In genomic region chr10:42491801-42492200, GRCh38 we compare ENCODE assay signal across 23 cellular contexts.
"Had no signal": no experiment of that assay in that cellular context is flagged by ENCODE, and none has a peak within 500 bp of the region (broad histone marks: within the 10 kb centered on the region; RNA-seq: fewer than 3 reads in every experiment).

No MANE protein-coding gene starts in this region.

- DNase-seq: colonic mucosa; cortex of kidney; dermis blood vessel endothelial cell; dorsolateral prefrontal cortex; effector CD4-positive, alpha-beta T cell; effector CD8-positive, alpha-beta T cell; effector memory CD4-positive, alpha-beta T cell; effector memory CD8-positive, alpha-beta T cell; endodermal cell; erythroblast; esophagus squamous epithelium; foreskin fibroblast; foreskin melanocyte; gastrocnemius medialis; glutamatergic neuron; head of caudate nucleus; heart left ventricle; heart right ventricle had no signal

- H3K4me3 ChIP-seq: colonic mucosa, coronary artery, dorsolateral prefrontal cortex, esophagus muscularis mucosa, esophagus squamous epithelium, gastrocnemius medialis, gastroesophageal sphincter, heart left ventricle, heart right ventricle had no signal

- H3K4me1 ChIP-seq: colonic mucosa, esophagus muscularis mucosa, foreskin keratinocyte, gastrocnemius medialis, gastroesophageal sphincter, heart left ventricle, heart right ventricle had no signal

- H3K27me3 ChIP-seq: colonic mucosa, esophagus muscularis mucosa, esophagus squamous epithelium, foreskin keratinocyte, gastrocnemius medialis, gastroesophageal sphincter, heart left ventricle, heart right ventricle had no signal

- H3K27ac ChIP-seq: colonic mucosa, coronary artery, dorsolateral prefrontal cortex, epithelial cell of prostate, esophagus muscularis mucosa, esophagus squamous epithelium, foreskin keratinocyte, gastrocnemius medialis, gastroesophageal sphincter, heart left ventricle, heart right ventricle had no signal

- H3K36me3 ChIP-seq: colonic mucosa, esophagus muscularis mucosa, esophagus squamous epithelium, gastrocnemius medialis, gastroesophageal sphincter, heart left ventricle, heart right ventricle had no signal

- H3K9me3 ChIP-seq: colonic mucosa, esophagus muscularis mucosa, esophagus squamous epithelium, gastrocnemius medialis, heart left ventricle had no signal
